ENCODE assay signal across 16 cellular contexts in genomic region chr19:3058821-3059314, GRCh38. TPM values are rescaled to one million over a fixed set of nuclear protein-coding genes. Genes with fewer than 3 reads are reported as not detected.
DNase-seq lines count a peak whose midpoint lies in the region; ATAC-seq, FAIRE-seq and TF ChIP-seq lines count a peak whose summit lies in the region.
"Had no signal": no experiment of that assay in that cellular context is flagged by ENCODE, and none has a peak within 500 bp of the region (broad histone marks: within the 10 kb centered on the region; RNA-seq: fewer than 3 reads in every experiment).

No MANE protein-coding gene starts in this region.

- DNase-seq in HepG2 (ENCODE audit: low spot score) (no peak), right lobe of liver (no peak), adrenal gland (no peak), osteoblast (ENCODE audit: insufficient read length, low spot score, missing footprints) (peak; percentile 67), uterus (no peak), ureter (ENCODE audit: low spot score) (no peak), A673 (ENCODE audit: low spot score) (no peak), NCI-H1092 (lab: John Stamatoyannopoulos, UW) (no peak)
- DNase-seq: activated B cell treated with CpG ODN at 0.5 μM for 24 hours; activated T-cell treated with anti-CD3 and anti-CD28 coated beads, Interleukin-2, amount 50 U/mL, for 48 hours; dorsolateral prefrontal cortex; lower lobe of right lung; NCI-H1436 treated with DMSO at 0.1 percent for 48 hours; NCI-H510A; PC-3 had no signal

- intact Hi-C loops in HepG2 (cut with micrococcal nuclease; ENCODE audit: unreplicated experiment), result no loop called here
- intact Hi-C loops in right lobe of liver (cut with DNase I), result no loop called here
- intact Hi-C loops in adrenal gland (cut with DNase I), result no loop called here
- intact Hi-C loops in uterus (cut with DNase I; ENCODE audit: low total_unique reads), result no loop called here
- intact Hi-C loops in A673 (cut with micrococcal nuclease; ENCODE audit: unreplicated experiment), result no loop called here

- in situ Hi-C loops in HepG2 (cut with HindIII; ENCODE audit: extremely low pct_ligation_motif_present, low pct_unique_long_range_greater_than_20kb), result no loop called here

- TSS peak; percentile 33 for BruUV-seq in HepG2 (replicated peaks; lab: Mats Ljungman, UMichigan)
- BruUV-seq in A673 (replicated peaks; lab: Mats Ljungman, UMichigan), result no TSS peak

- H3K79me2 ChIP-seq in HepG2 (ENCODE audit: insufficient read depth, low read length) (peaks cover 5% of the 10 kb centered on the region), osteoblast (ENCODE audit: insufficient read depth, low read length) (peaks cover 31% of the 10 kb centered on the region)

- H3K4me1 ChIP-seq in HepG2 (ENCODE audit: insufficient read depth, low read length) (peaks cover 21% of the 10 kb centered on the region), right lobe of liver (peaks cover 0 to 16% (median 7%) of the 10 kb centered on the region in 4 donors), adrenal gland (replicated peaks in 1 of 2) (peaks cover 49 to 71% of the 10 kb centered on the region in 2 donors), osteoblast (ENCODE audit: insufficient read depth, low read length) (peaks cover 13% of the 10 kb centered on the region), uterus (peaks cover 8 to 36% of the 10 kb centered on the region in 2 donors), A673 (ENCODE audit: insufficient read depth, low read length, poor library complexity, severe bottlenecking) (peaks cover 20% of the 10 kb centered on the region)

- H3K27ac ChIP-seq in HepG2 (ENCODE audit: extremely low read length, insufficient read depth, low read length), result no peak overlapping the region
- no peak overlapping the region for H3K27ac ChIP-seq in right lobe of liver
- peak overlapping the region in 4 of 5 donors; percentile 82 to 97 (median 94) for H3K27ac ChIP-seq in adrenal gland
- no peak overlapping the region for H3K27ac ChIP-seq in osteoblast (ENCODE audit: low read depth, low read length)
- peak overlapping the region; percentile 82 to 88 for H3K27ac ChIP-seq in uterus
- no peak overlapping the region for H3K27ac ChIP-seq in A673 (ENCODE audit: low read depth, low read length, poor library complexity, severe bottlenecking)
- H3K27ac ChIP-seq: lower lobe of right lung had no signal

- CTCF ChIA-PET in HepG2 (lab: Yijun Ruan, JAX; ENCODE audit: low intra/inter-chr PET ratio, low total read pairs), result no interaction called here
- CTCF ChIA-PET in A673 (lab: Charles Lee), result no interaction called here

- H3K4me3 ChIP-seq in HepG2 (replicated peaks in 1 of 3; ENCODE audit: insufficient read depth in 1 of 3, low read depth in 2 of 3, low read length in 3 of 3) (no peak overlapping the region), right lobe of liver (no peak overlapping the region), adrenal gland (peak overlapping the region in 1 of 4 donors; percentile 44), osteoblast (ENCODE audit: insufficient read depth, low read length) (no peak overlapping the region), uterus (no peak overlapping the region), A673 (ENCODE audit: low read depth, low read length, poor library complexity, severe bottlenecking) (no peak overlapping the region)
- H3K4me3 ChIP-seq: smooth muscle cell had no signal

- POLR2A ChIA-PET in HepG2 (lab: Yijun Ruan, JAX), result interaction anchor here (2.2 kb wide), 1 partner anchor 23 kb away, joined by 9 read pairs; no protein-coding TSS in a partner anchor
- POLR2A ChIA-PET in A673 (lab: Charles Lee; ENCODE audit: low non-redundant PET), result interaction anchor here (0.9 kb wide), 1 partner anchor 582 kb away, joined by 3 read pairs; no protein-coding TSS in a partner anchor

- H2AFZ ChIP-seq in HepG2 (ENCODE audit: low read length) (no peak overlapping the region), osteoblast (ENCODE audit: low read length) (no peak overlapping the region)

- H3K9me3 ChIP-seq in HepG2 (ENCODE audit: low read length) (no peaks in the 10 kb centered on the region), right lobe of liver (no peaks in the 10 kb centered on the region), adrenal gland (replicated peaks in 1 of 3) (no peaks in the 10 kb centered on the region), osteoblast (ENCODE audit: low read depth, low read length) (no peaks in the 10 kb centered on the region), uterus (no peaks in the 10 kb centered on the region), A673 (ENCODE audit: low read depth, low read length, poor library complexity, severe bottlenecking) (no peaks in the 10 kb centered on the region)
- H3K9me3 ChIP-seq: lower lobe of right lung had no signal

- H3K27me3 ChIP-seq in HepG2 (ENCODE audit: control insufficient read depth in 1 of 2, insufficient read depth in 2 of 2, low read length in 2 of 2) (no peaks in the 10 kb centered on the region), right lobe of liver (no peaks in the 10 kb centered on the region), adrenal gland (no peaks in the 10 kb centered on the region), osteoblast (ENCODE audit: insufficient read depth, low read length) (no peaks in the 10 kb centered on the region), uterus (no peaks in the 10 kb centered on the region), A673 (replicated peaks; ENCODE audit: insufficient read depth, low read depth, low read length, poor library complexity) (no peaks in the 10 kb centered on the region)
- H3K27me3 ChIP-seq: dorsolateral prefrontal cortex had no signal

- peaks cover 12 to 45% of the 10 kb centered on the region in 2 experiments for H3K36me3 ChIP-seq in HepG2 (replicated peaks in 1 of 2; ENCODE audit: control insufficient read depth in 1 of 2, insufficient read depth in 2 of 2, low read length in 2 of 2)
- peaks cover 0 to 32% (median 11%) of the 10 kb centered on the region in 4 donors for H3K36me3 ChIP-seq in right lobe of liver
- peaks cover 0 to 47% of the 10 kb centered on the region in 2 donors for H3K36me3 ChIP-seq in adrenal gland (replicated peaks in 1 of 2)
- H3K36me3 ChIP-seq in osteoblast (ENCODE audit: insufficient read depth, low read length), result peaks cover 42% of the 10 kb centered on the region
- H3K36me3 ChIP-seq in uterus, result no peaks in the 10 kb centered on the region
- H3K36me3 ChIP-seq in A673 (ENCODE audit: insufficient read depth, low read length, poor library complexity, severe bottlenecking), result peaks cover 63% of the 10 kb centered on the region

- TF ChIP-seq CTCF in HepG2 (CRISPR knock-in tag; IDR thresholded peaks at IDR 0.05), result no peak
- TF ChIP-seq CTCF in right lobe of liver (IDR thresholded peaks at IDR 0.05), result no peak
- TF ChIP-seq CTCF in adrenal gland (IDR thresholded peaks at IDR 0.05), result no peak
- TF ChIP-seq CTCF in osteoblast (IDR thresholded peaks at IDR 0.05; ENCODE audit: extremely low read depth, low read depth, low read length), result no peak
- TF ChIP-seq CTCF in uterus (IDR thresholded peaks at IDR 0.05), result no peak
- TF ChIP-seq CTCF in A673 (conservative IDR thresholded peaks at IDR 0.05; ENCODE audit: low read depth, low read length), result no peak

- TF ChIP-seq EP300 in HepG2 (IDR thresholded peaks at IDR 0.05; ENCODE audit: low read depth in 2 of 2, low read length in 2 of 2) (no peak), HepG2 (CRISPR knock-in tag; IDR thresholded peaks at IDR 0.05; ENCODE audit: borderline replicate concordance) (no peak)

- FAIRE-seq in HepG2 (lab: Jason Lieb, UNC), result no peak

- WGBS in HepG2 (ENCODE audit: low lambda C conversion rate), result 96% methylated on average over 10 of the region's 10 CpGs
- 73% methylated on average over 10 of the region's 10 CpGs for WGBS in right lobe of liver (ENCODE audit: insufficient coverage, low coverage, low lambda C conversion rate, missing lambda C conversion rate)
- WGBS in adrenal gland, 4 donors, result 69 to 83% (median 76%) methylated on average over 8 to 10 of the region's 10 CpGs

- no peak overlapping the region for H3K4me2 ChIP-seq in HepG2 (ENCODE audit: low read depth, low read length)
- no peak overlapping the region for H3K4me2 ChIP-seq in osteoblast (ENCODE audit: insufficient read depth, low read length)
- H3K4me2 ChIP-seq: smooth muscle cell had no signal

- H4K20me1 ChIP-seq in HepG2 (ENCODE audit: insufficient read depth, low read length) (no peaks in the 10 kb centered on the region), osteoblast (ENCODE audit: insufficient read depth, low read length) (peaks cover 51% of the 10 kb centered on the region)

- no peak overlapping the region for H3K9ac ChIP-seq in HepG2 (ENCODE audit: insufficient read depth, low read depth, low read length)

- TF ChIP-seq POLR2A in HepG2 (IDR thresholded peaks at IDR 0.05; ENCODE audit: insufficient read depth in 1 of 2, low read depth in 2 of 2, low read length in 2 of 2) (no peak), right lobe of liver (IDR thresholded peaks at IDR 0.05) (no peak), adrenal gland (IDR thresholded peaks at IDR 0.05) (no peak), uterus (IDR thresholded peaks at IDR 0.05) (no peak)

- ATAC-seq in HepG2 (no peak), right lobe of liver (no peak)
- ATAC-seq: lower lobe of right lung, PC-3 had no signal

- TF ChIP-seq RAD21 in HepG2 (CRISPR knock-in tag; IDR thresholded peaks at IDR 0.05), result no peak

RNA-seq across cellular contexts. Expression of gene TLE5, which starts 3.4 kb away (rescaled TPM):
- total RNA-seq in HepG2 (2016; rRNA removed; fragmentation: Illumina TruSeq; extraction: Trizol), result 51.6 and 62.8 TPM in 2 replicates
- total RNA-seq in HepG2 (2016; cell fraction: cytosol; rRNA removed; fragmentation: Illumina TruSeq; extraction: Trizol; ENCODE audit: low read depth), result 148 and 187 TPM in 2 replicates
- total RNA-seq in HepG2 (2016; cell fraction: insoluble cytoplasmic fraction; rRNA removed; fragmentation: Illumina TruSeq; extraction: Trizol), result 41.9 and 63.2 TPM in 2 replicates
- total RNA-seq in HepG2 (2016; cell fraction: membrane; rRNA removed; fragmentation: Illumina TruSeq; extraction: Trizol), result 155 and 189 TPM in 2 replicates
- 29.0 and 32.6 TPM in 2 replicates for total RNA-seq in HepG2 (2016; cell fraction: nucleus; rRNA removed; fragmentation: Illumina TruSeq; extraction: Trizol)
- 189 and 246 TPM in 2 replicates for polyA plus RNA-seq in HepG2 (2011; rRNA removed)
- 170 and 253 TPM in 2 replicates for polyA plus RNA-seq in HepG2 (2011; cell fraction: cytosol; rRNA removed)
- polyA plus RNA-seq in HepG2 (2011; cell fraction: nucleus; rRNA removed), result 312 and 359 TPM in 2 replicates
- 157 and 182 TPM in 2 replicates for polyA plus RNA-seq in HepG2 (2012)
- 365 and 380 TPM in 2 replicates for polyA plus RNA-seq in HepG2 (2016; cell fraction: cytosol; fragmentation: Illumina TruSeq; extraction: Trizol; ENCODE audit: low read depth)
- 90.9 and 108 TPM in 2 replicates for polyA plus RNA-seq in HepG2 (2016; cell fraction: insoluble cytoplasmic fraction; fragmentation: Illumina TruSeq; extraction: Trizol; ENCODE audit: low read depth)
- polyA plus RNA-seq in HepG2 (2016; cell fraction: membrane; fragmentation: Illumina TruSeq; extraction: Trizol; ENCODE audit: low read depth), result 308 and 330 TPM in 2 replicates
- polyA plus RNA-seq in HepG2 (2016; cell fraction: nucleus; fragmentation: Illumina TruSeq; extraction: Trizol; ENCODE audit: insufficient read depth, low read depth), result 105 and 117 TPM in 2 replicates
- polyA minus RNA-seq in HepG2 (2011; rRNA and poly(A)+ RNA removed; ENCODE audit: low replicate concordance), result 213 and 462 TPM in 2 replicates
- polyA minus RNA-seq in HepG2 (2011; cell fraction: cytosol; rRNA and poly(A)+ RNA removed), result 159 and 180 TPM in 2 replicates
- 36.2 and 46.2 TPM in 2 replicates for polyA minus RNA-seq in HepG2 (2011; cell fraction: nucleus; rRNA and poly(A)+ RNA removed)
- 100 to 1,000 TPM; 119 to 198 (median 152) TPM for total RNA-seq in right lobe of liver
- 100 to 1,000 TPM; 428 to 968 (median 670) TPM for total RNA-seq in adrenal gland
- polyA plus RNA-seq in adrenal gland, result 1,000 to 10,000 TPM in 2 of 3 donors, 100 to 1,000 TPM in 1; 237 to 2,300 (median 1,557) TPM
- 209 and 211 TPM in 2 replicates for total RNA-seq in osteoblast
- total RNA-seq in uterus, result 100 to 1,000 TPM in 3 of 4 donors, 10 to 100 TPM in 1; 86.1 to 644 (median 429) TPM
- 623 TPM for total RNA-seq in ureter
- total RNA-seq in A673 (2021), result 360 and 397 TPM in 2 replicates

RNA-seq across cellular contexts. Expression of gene TLE2, which starts 29.8 kb away (rescaled TPM):
- total RNA-seq in HepG2 (2016; rRNA removed; fragmentation: Illumina TruSeq; extraction: Trizol) (0.07 TPM in 1 of 2 replicates, not detected in the other), right lobe of liver (10 to 100 TPM in 2 of 6 experiments, 1 to 10 TPM in 4; 6.1 to 20.6 (median 9.3) TPM), adrenal gland (100 to 1,000 TPM in 1 of 8 donors, 10 to 100 TPM in 7; 28.0 to 104 (median 57.2) TPM), osteoblast (2.4 and 5.1 TPM in 2 replicates), uterus (100 to 1,000 TPM in 1 of 4 donors, 10 to 100 TPM in 3; 24.9 to 102 (median 62.3) TPM), ureter (95.2 TPM), A673 (2021) (10.8 and 18.3 TPM in 2 replicates)
- total RNA-seq in HepG2 (2016; cell fraction: cytosol; rRNA removed; fragmentation: Illumina TruSeq; extraction: Trizol; ENCODE audit: low read depth), result not detected in 2 replicates
- not detected in 2 replicates for total RNA-seq in HepG2 (2016; cell fraction: insoluble cytoplasmic fraction; rRNA removed; fragmentation: Illumina TruSeq; extraction: Trizol)
- total RNA-seq in HepG2 (2016; cell fraction: membrane; rRNA removed; fragmentation: Illumina TruSeq; extraction: Trizol), result 0.14 and 0.15 TPM in 2 replicates
- total RNA-seq in HepG2 (2016; cell fraction: nucleus; rRNA removed; fragmentation: Illumina TruSeq; extraction: Trizol), result not detected in 2 replicates
- polyA plus RNA-seq in HepG2 (2011; rRNA removed) (0.72 and 0.81 TPM in 2 replicates), adrenal gland (100 to 1,000 TPM in 1 of 3 donors, 10 to 100 TPM in 1, 1 to 10 TPM in 1; 8.4 to 106 (median 70.3) TPM)
- polyA plus RNA-seq in HepG2 (2011; cell fraction: cytosol; rRNA removed), result 0.21 and 0.25 TPM in 2 replicates
- polyA plus RNA-seq in HepG2 (2011; cell fraction: nucleus; rRNA removed), result 1.8 and 1.9 TPM in 2 replicates
- 0.67 and 0.75 TPM in 2 replicates for polyA plus RNA-seq in HepG2 (2012)
- 0.19 and 0.40 TPM in 2 replicates for polyA plus RNA-seq in HepG2 (2016; cell fraction: cytosol; fragmentation: Illumina TruSeq; extraction: Trizol; ENCODE audit: low read depth)
- 0.13 TPM in 1 of 2 replicates, not detected in the other for polyA plus RNA-seq in HepG2 (2016; cell fraction: insoluble cytoplasmic fraction; fragmentation: Illumina TruSeq; extraction: Trizol; ENCODE audit: low read depth)
- polyA plus RNA-seq in HepG2 (2016; cell fraction: membrane; fragmentation: Illumina TruSeq; extraction: Trizol; ENCODE audit: low read depth), result 0.23 and 0.82 TPM in 2 replicates
- polyA plus RNA-seq in HepG2 (2016; cell fraction: nucleus; fragmentation: Illumina TruSeq; extraction: Trizol; ENCODE audit: insufficient read depth, low read depth), result 0.56 TPM in 1 of 2 replicates, not detected in the other
- polyA minus RNA-seq in HepG2 (2011; rRNA and poly(A)+ RNA removed; ENCODE audit: low replicate concordance), result 1.3 and 12.9 TPM in 2 replicates
- polyA minus RNA-seq in HepG2 (2011; cell fraction: cytosol; rRNA and poly(A)+ RNA removed), result 0.35 and 0.89 TPM in 2 replicates
- 0.77 TPM in 1 of 2 replicates, not detected in the other for polyA minus RNA-seq in HepG2 (2011; cell fraction: nucleus; rRNA and poly(A)+ RNA removed)

RNA-seq across cellular contexts. Expression of gene GNA11, which starts 35.3 kb away (rescaled TPM):
- total RNA-seq in HepG2 (2016; rRNA removed; fragmentation: Illumina TruSeq; extraction: Trizol) (18.8 and 26.8 TPM in 2 replicates), right lobe of liver (10 to 100 TPM; 19.5 to 28.0 (median 22.4) TPM), adrenal gland (10 to 100 TPM; 53.1 to 84.3 (median 64.4) TPM), osteoblast (73.7 and 74.2 TPM in 2 replicates), uterus (10 to 100 TPM in 3 of 4 donors, 1 to 10 TPM in 1; 8.5 to 71.8 (median 27.7) TPM), ureter (68.5 TPM), A673 (2021) (61.6 and 64.3 TPM in 2 replicates)
- 4.5 and 5.5 TPM in 2 replicates for total RNA-seq in HepG2 (2016; cell fraction: cytosol; rRNA removed; fragmentation: Illumina TruSeq; extraction: Trizol; ENCODE audit: low read depth)
- total RNA-seq in HepG2 (2016; cell fraction: insoluble cytoplasmic fraction; rRNA removed; fragmentation: Illumina TruSeq; extraction: Trizol), result 16.2 and 28.2 TPM in 2 replicates
- total RNA-seq in HepG2 (2016; cell fraction: membrane; rRNA removed; fragmentation: Illumina TruSeq; extraction: Trizol), result 20.2 and 20.3 TPM in 2 replicates
- total RNA-seq in HepG2 (2016; cell fraction: nucleus; rRNA removed; fragmentation: Illumina TruSeq; extraction: Trizol), result 13.2 and 15.8 TPM in 2 replicates
- polyA plus RNA-seq in HepG2 (2011; rRNA removed) (16.0 and 16.8 TPM in 2 replicates), adrenal gland (10 to 100 TPM; 20.6 to 38.3 (median 35.6) TPM)
- polyA plus RNA-seq in HepG2 (2011; cell fraction: cytosol; rRNA removed), result 18.0 and 19.4 TPM in 2 replicates
- polyA plus RNA-seq in HepG2 (2011; cell fraction: nucleus; rRNA removed), result 24.5 and 30.8 TPM in 2 replicates
- polyA plus RNA-seq in HepG2 (2012), result 21.5 and 25.5 TPM in 2 replicates
- polyA plus RNA-seq in HepG2 (2016; cell fraction: cytosol; fragmentation: Illumina TruSeq; extraction: Trizol; ENCODE audit: low read depth), result 4.2 and 4.6 TPM in 2 replicates
- 25.9 and 33.9 TPM in 2 replicates for polyA plus RNA-seq in HepG2 (2016; cell fraction: insoluble cytoplasmic fraction; fragmentation: Illumina TruSeq; extraction: Trizol; ENCODE audit: low read depth)
- polyA plus RNA-seq in HepG2 (2016; cell fraction: membrane; fragmentation: Illumina TruSeq; extraction: Trizol; ENCODE audit: low read depth), result 14.1 and 15.9 TPM in 2 replicates
- polyA plus RNA-seq in HepG2 (2016; cell fraction: nucleus; fragmentation: Illumina TruSeq; extraction: Trizol; ENCODE audit: insufficient read depth, low read depth), result 31.1 and 31.9 TPM in 2 replicates
- polyA minus RNA-seq in HepG2 (2011; rRNA and poly(A)+ RNA removed; ENCODE audit: low replicate concordance), result 36.6 and 52.6 TPM in 2 replicates
- 10.8 and 16.8 TPM in 2 replicates for polyA minus RNA-seq in HepG2 (2011; cell fraction: cytosol; rRNA and poly(A)+ RNA removed)
- 6.7 and 7.1 TPM in 2 replicates for polyA minus RNA-seq in HepG2 (2011; cell fraction: nucleus; rRNA and poly(A)+ RNA removed)

Comparison
In these comparisons a context has a peak if more than half of its experiments do, and no peak if none do; other contexts are left out.
1. H3K27ac ChIP-seq: peak in adrenal gland (4 of 5) and uterus (2 of 2); none in HepG2 (single experiment), right lobe of liver (0 of 3), osteoblast (single experiment) and A673 (single experiment).